30 cellular contexts compared by ENCODE assay signal in the genomic region with DNA sequence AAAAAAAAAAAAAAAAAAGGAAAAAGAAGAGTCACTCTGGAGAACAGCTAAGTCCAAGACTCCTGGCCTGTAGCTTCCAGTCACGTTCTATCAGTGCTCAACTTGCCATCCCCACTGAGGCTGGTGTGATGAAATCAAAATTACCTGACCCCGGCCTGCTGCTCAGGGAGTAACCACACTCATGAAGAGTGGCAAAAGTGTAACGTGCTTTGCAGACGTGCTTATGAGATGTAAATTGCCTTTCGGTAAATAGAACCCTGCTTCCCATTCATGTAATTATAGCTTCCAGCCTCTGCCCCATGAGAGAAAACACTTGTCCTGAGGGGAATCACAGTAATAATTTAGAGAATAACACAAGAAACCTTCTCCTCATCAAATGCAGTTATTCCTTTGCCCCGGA. TPM values are rescaled to one million over a fixed set of nuclear protein-coding genes. Genes with fewer than 3 reads are reported as not detected.
DNase-seq lines count a peak whose midpoint lies in the region; ATAC-seq, FAIRE-seq and TF ChIP-seq lines count a peak whose summit lies in the region.
"Had no signal": no experiment of that assay in that cellular context is flagged by ENCODE, and none has a peak within 500 bp of the region (broad histone marks: within the 10 kb centered on the region; RNA-seq: fewer than 3 reads in every experiment).

No MANE protein-coding gene starts in this region.

- ATAC-seq in GM21515 (IDR thresholded peaks at IDR 0.05; ENCODE audit: unreplicated experiment) (no peak), sciatic nerve (no peak)
- ATAC-seq: activated CD8-positive, alpha-beta T cell treated with anti-CD3 and anti-CD28 coated beads for 36 hours; esophagus mucosa; left lobe of liver; natural killer cell treated with Interleukin-12 subunit alpha and Interleukin-12 subunit beta and Interleukin-15 and Interleukin-18, amount 100 ng/mL, for 72 hours had no signal

- H3K4me1 ChIP-seq in BLaER1 treated with 17β-estradiol and CSF1 and Interleukin-3, amounts not matched to agents 10 nM and 100 nM = peaks cover 38 to 60% (median 45%) of the 10 kb centered on the region in 10 experiments
- H3K4me1 ChIP-seq in hepatocyte (ENCODE audit: insufficient read depth) = peaks cover 26% of the 10 kb centered on the region

- H3K79me2 ChIP-seq in hepatocyte = no peaks in the 10 kb centered on the region

- peaks cover 0 to 22% (median 0%) of the 10 kb centered on the region in 11 experiments; a peak in 2 of 22 replicates for H4K20me1 ChIP-seq in BLaER1 treated with 17β-estradiol and CSF1 and Interleukin-3, amounts not matched to agents 10 nM and 100 nM
- H4K20me1 ChIP-seq in hepatocyte (ENCODE audit: insufficient read depth, poor library complexity, severe bottlenecking) = no peaks in the 10 kb centered on the region

- no peak overlapping the region for H3K9ac ChIP-seq in BLaER1 treated with 17β-estradiol and CSF1 and Interleukin-3, amounts not matched to agents 10 nM and 100 nM

- FAIRE-seq in urothelium cell line (lab: Jason Lieb, UNC) = no peak
- FAIRE-seq: GM12892, H54 had no signal

- H3K4me3 ChIP-seq in BLaER1 treated with 17β-estradiol and CSF1 and Interleukin-3, amounts not matched to agents 10 nM and 100 nM = no peak overlapping the region
- H3K4me3 ChIP-seq in hepatocyte = no peak overlapping the region
- H3K4me3 ChIP-seq: ovary, thoracic aorta had no signal

- no peak overlapping the region for H3K27ac ChIP-seq in BLaER1 treated with 17β-estradiol and CSF1 and Interleukin-3, amounts not matched to agents 10 nM and 100 nM
- H3K27ac ChIP-seq in hepatocyte = peak overlapping the region; percentile 52
- H3K27ac ChIP-seq: ovary, thoracic aorta had no signal

- peak overlapping the region in 10 of 11 experiments; percentile 18 to 66 (median 52); a peak in 15 of 22 replicates for H3K4me2 ChIP-seq in BLaER1 treated with 17β-estradiol and CSF1 and Interleukin-3, amounts not matched to agents 10 nM and 100 nM
- no peak overlapping the region for H3K4me2 ChIP-seq in hepatocyte

- no peaks in the 10 kb centered on the region for H3K27me3 ChIP-seq in BLaER1 treated with 17β-estradiol and CSF1 and Interleukin-3, amounts not matched to agents 10 nM and 100 nM
- no peaks in the 10 kb centered on the region for H3K27me3 ChIP-seq in hepatocyte
- H3K27me3 ChIP-seq: ovary had no signal

- TF ChIP-seq CTCF in hepatocyte (IDR thresholded peaks at IDR 0.05; ENCODE audit: poor library complexity) = no peak

- no peaks in the 10 kb centered on the region for H3K9me3 ChIP-seq in BLaER1 treated with 17β-estradiol and CSF1 and Interleukin-3, amounts not matched to agents 10 nM and 100 nM (replicated peaks in 1 of 11)
- no peaks in the 10 kb centered on the region for H3K9me3 ChIP-seq in hepatocyte (ENCODE audit: low read depth)
- H3K9me3 ChIP-seq: ovary, thoracic aorta had no signal

- intact Hi-C loops in sciatic nerve (cut with DNase I) = no loop called here

- no peak overlapping the region for H2AFZ ChIP-seq in hepatocyte

- DNase-seq in NCI-H1436 (lab: John Stamatoyannopoulos, UW) = peak; percentile 64
- peak; percentile 75 for DNase-seq in NCI-H748 (lab: John Stamatoyannopoulos, UW; ENCODE audit: unreplicated experiment)
- DNase-seq in hepatocyte (ENCODE audit: low spot score) = no peak
- no peak for DNase-seq in AG08396 (ENCODE audit: low spot score)
- DNase-seq in sciatic nerve (ENCODE audit: low spot score) = no peak
- no peak for DNase-seq in urothelium cell line (ENCODE audit: low spot score)
- DNase-seq: ACHN; activated CD4-positive, CD25-positive, alpha-beta regulatory T cell treated with anti-CD3 and anti-CD28 coated beads, Interleukin-2, amount 50 U/mL, for 72 hours; activated CD8-positive, alpha-beta T cell treated with anti-CD3 and anti-CD28 coated beads for 36 hours; activated gamma-delta T cell treated with Interleukin-2 at 50 U/mL for 16 hours; activated T-cell treated with anti-CD3 and anti-CD28 coated beads for 4 hours; C1 segment of cervical spinal cord; effector memory CD4-positive, alpha-beta T cell; foreskin melanocyte; hippocampal formation; midbrain; retina; SIG-M5; stimulated activated CD4-positive, alpha-beta T cell treated with anti-CD3 and anti-CD28 coated beads, Interleukin-12 subunit alpha, Interleukin-12 subunit beta, amount 100 ng/mL, for 4 hours; stimulated activated CD4-positive, alpha-beta T cell treated with anti-CD3 and anti-CD28 coated beads, Interleukin-4, amount 100 ng/mL, for 4 hours; stimulated activated naive CD4-positive, alpha-beta T cell had no signal

- 0 out of 22 replicates have a peak, but pooled peaks cover 0 to 3% (median 0%) of the 10 kb centered on the region in 11 experiments for H3K36me3 ChIP-seq in BLaER1 treated with 17β-estradiol and CSF1 and Interleukin-3, amounts not matched to agents 10 nM and 100 nM
- no peaks in the 10 kb centered on the region for H3K36me3 ChIP-seq in hepatocyte (replicated peaks; ENCODE audit: insufficient read depth, low read depth)
- H3K36me3 ChIP-seq: ovary, thoracic aorta had no signal

- WGBS in hepatocyte (ENCODE audit: low lambda C conversion rate, missing lambda C conversion rate) = 82% methylated on average over 6 of the region's 6 CpGs

- no peaks in the 10 kb centered on the region for H3K9me2 ChIP-seq in hepatocyte (replicated peaks; ENCODE audit: insufficient read depth)

RNA-seq across cellular contexts. Expression of a gene that starts 28.2 kb away (rescaled TPM):
- total RNA-seq in hepatocyte = 74.6 and 117 TPM in 2 replicates
- polyA plus RNA-seq in hepatocyte = 70.0 and 76.7 TPM in 2 replicates
- 38.0 TPM for total RNA-seq in sciatic nerve

Comparison
In these comparisons a context has a peak if more than half of its experiments do, and no peak if none do; other contexts are left out.
1. DNase-seq: peak in NCI-H1436 (single experiment) and NCI-H748 (single experiment); none in hepatocyte (single experiment), AG08396 (single experiment), sciatic nerve (single experiment) and urothelium cell line (single experiment).